In genomic region chr12:65823481-65824313, GRCh38 we compare ENCODE assay signal across 1 cellular context.
TF ChIP-seq lines count a peak whose summit lies in the region.

No MANE protein-coding gene starts in this region.

TF ChIP-seq in HEK293, 187 proteins besides CTCF, POLR2A, EP300 and RAD21 (continued from another document and continues in another):
- TF ChIP-seq MZF1 (tag by site-specific recombination; IDR thresholded peaks at IDR 0.05; ENCODE audit: borderline replicate concordance) (no peak), ZNF239 (tag by site-specific recombination; IDR thresholded peaks at IDR 0.05) (no peak), ZBTB7A (tag by site-specific recombination; IDR thresholded peaks at IDR 0.05; ENCODE audit: low read depth) (no peak), ZNF157 (tag by site-specific recombination; IDR thresholded peaks at IDR 0.05) (no peak), IKZF3 (tag by site-specific recombination; IDR thresholded peaks at IDR 0.05) (no peak), ZBTB20 (tag by site-specific recombination; IDR thresholded peaks at IDR 0.05) (peak; percentile 95), ZNF37A (tag by site-specific recombination; IDR thresholded peaks at IDR 0.05) (no peak), ZNF292 (tag by site-specific recombination; IDR thresholded peaks at IDR 0.05; ENCODE audit: borderline replicate concordance, low read depth) (no peak), ZBTB1 (tag by site-specific recombination; IDR thresholded peaks at IDR 0.05) (no peak), ZNF214 (tag by site-specific recombination; IDR thresholded peaks at IDR 0.05; ENCODE audit: borderline replicate concordance) (no peak), SP7 (tag by site-specific recombination; IDR thresholded peaks at IDR 0.05) (no peak), ZNF830 (tag by site-specific recombination; IDR thresholded peaks at IDR 0.05; ENCODE audit: low read depth) (no peak), ZNF169 (tag by site-specific recombination; IDR thresholded peaks at IDR 0.05) (no peak), ZNF585B (tag by site-specific recombination; IDR thresholded peaks at IDR 0.05) (no peak; the same call in 1 of the 2 replicates), ZNF394 (tag by site-specific recombination; IDR thresholded peaks at IDR 0.05; ENCODE audit: borderline replicate concordance) (peak; percentile 6), ZSCAN5A (tag by site-specific recombination; IDR thresholded peaks at IDR 0.05) (0 out of 2 replicates have a peak, but pooled peaks have one; percentile 18), ZNF704 (tag by site-specific recombination; IDR thresholded peaks at IDR 0.05) (no peak), ZNF155 (tag by site-specific recombination; IDR thresholded peaks at IDR 0.05) (no peak), ZNF184 (tag by site-specific recombination; IDR thresholded peaks at IDR 0.05) (no peak), ZNF660 (tag by site-specific recombination; IDR thresholded peaks at IDR 0.05) (peak; percentile 71; the same call in 1 of the 2 replicates), KLF10 (tag by site-specific recombination; IDR thresholded peaks at IDR 0.05) (peak; percentile 28; the same call in 1 of the 2 replicates), ZNF132 (tag by site-specific recombination; IDR thresholded peaks at IDR 0.05; ENCODE audit: borderline replicate concordance) (no peak), GLIS2 (tag by site-specific recombination; IDR thresholded peaks at IDR 0.05) (no peak), ZNF621 (tag by site-specific recombination; IDR thresholded peaks at IDR 0.05) (no peak), TSHZ1 (tag by site-specific recombination; IDR thresholded peaks at IDR 0.05; ENCODE audit: borderline replicate concordance) (no peak), ZNF24 (tag by site-specific recombination; IDR thresholded peaks at IDR 0.05) (no peak), SCRT1 (tag by site-specific recombination; IDR thresholded peaks at IDR 0.05; ENCODE audit: borderline replicate concordance) (no peak), ZNF843 (tag by site-specific recombination; IDR thresholded peaks at IDR 0.05) (peak; percentile 35; the same call in 1 of the 2 replicates), ZNF501 (tag by site-specific recombination; IDR thresholded peaks at IDR 0.05) (peak; percentile 55; the same call in 1 of the 2 replicates), ZNF221 (tag by site-specific recombination; IDR thresholded peaks at IDR 0.05; ENCODE audit: borderline replicate concordance) (no peak), ZNF530 (tag by site-specific recombination; IDR thresholded peaks at IDR 0.05; ENCODE audit: low read depth) (no peak), TCF7L2 (IDR thresholded peaks at IDR 0.05; ENCODE audit: borderline replicate concordance, low read depth, low read length) (no peak), ZNF555 (tag by site-specific recombination; conservative IDR thresholded peaks at IDR 0.05) (no peak), PRDM1 (tag by site-specific recombination; IDR thresholded peaks at IDR 0.05) (peak; percentile 36; the same call in 1 of the 2 replicates), ZNF202 (tag by site-specific recombination; IDR thresholded peaks at IDR 0.05; ENCODE audit: borderline replicate concordance) (no peak), ZNF580 (tag by site-specific recombination; IDR thresholded peaks at IDR 0.05) (no peak), ZNF785 (tag by site-specific recombination; IDR thresholded peaks at IDR 0.05) (peak; percentile 43; the same call in 1 of the 2 replicates), GLI2 (tag by site-specific recombination; IDR thresholded peaks at IDR 0.05; ENCODE audit: borderline replicate concordance, low read depth) (no peak), ZNF133 (tag by site-specific recombination; IDR thresholded peaks at IDR 0.05) (no peak), ZNF670 (tag by site-specific recombination; IDR thresholded peaks at IDR 0.05; ENCODE audit: low read depth) (no peak)
- TF ChIP-seq, protein P1, sequence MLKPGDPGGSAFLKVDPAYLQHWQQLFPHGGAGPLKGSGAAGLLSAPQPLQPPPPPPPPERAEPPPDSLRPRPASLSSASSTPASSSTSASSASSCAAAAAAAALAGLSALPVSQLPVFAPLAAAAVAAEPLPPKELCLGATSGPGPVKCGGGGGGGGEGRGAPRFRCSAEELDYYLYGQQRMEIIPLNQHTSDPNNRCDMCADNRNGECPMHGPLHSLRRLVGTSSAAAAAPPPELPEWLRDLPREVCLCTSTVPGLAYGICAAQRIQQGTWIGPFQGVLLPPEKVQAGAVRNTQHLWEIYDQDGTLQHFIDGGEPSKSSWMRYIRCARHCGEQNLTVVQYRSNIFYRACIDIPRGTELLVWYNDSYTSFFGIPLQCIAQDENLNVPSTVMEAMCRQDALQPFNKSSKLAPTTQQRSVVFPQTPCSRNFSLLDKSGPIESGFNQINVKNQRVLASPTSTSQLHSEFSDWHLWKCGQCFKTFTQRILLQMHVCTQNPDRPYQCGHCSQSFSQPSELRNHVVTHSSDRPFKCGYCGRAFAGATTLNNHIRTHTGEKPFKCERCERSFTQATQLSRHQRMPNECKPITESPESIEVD (tag by site-specific recombination; IDR thresholded peaks at IDR 0.05): no peak
- TF ChIP-seq, protein P2, sequence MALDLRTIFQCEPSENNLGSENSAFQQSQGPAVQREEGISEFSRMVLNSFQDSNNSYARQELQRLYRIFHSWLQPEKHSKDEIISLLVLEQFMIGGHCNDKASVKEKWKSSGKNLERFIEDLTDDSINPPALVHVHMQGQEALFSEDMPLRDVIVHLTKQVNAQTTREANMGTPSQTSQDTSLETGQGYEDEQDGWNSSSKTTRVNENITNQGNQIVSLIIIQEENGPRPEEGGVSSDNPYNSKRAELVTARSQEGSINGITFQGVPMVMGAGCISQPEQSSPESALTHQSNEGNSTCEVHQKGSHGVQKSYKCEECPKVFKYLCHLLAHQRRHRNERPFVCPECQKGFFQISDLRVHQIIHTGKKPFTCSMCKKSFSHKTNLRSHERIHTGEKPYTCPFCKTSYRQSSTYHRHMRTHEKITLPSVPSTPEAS (tag by site-specific recombination; IDR thresholded peaks at IDR 0.05): peak; percentile 92
- TF ChIP-seq, protein P3, sequence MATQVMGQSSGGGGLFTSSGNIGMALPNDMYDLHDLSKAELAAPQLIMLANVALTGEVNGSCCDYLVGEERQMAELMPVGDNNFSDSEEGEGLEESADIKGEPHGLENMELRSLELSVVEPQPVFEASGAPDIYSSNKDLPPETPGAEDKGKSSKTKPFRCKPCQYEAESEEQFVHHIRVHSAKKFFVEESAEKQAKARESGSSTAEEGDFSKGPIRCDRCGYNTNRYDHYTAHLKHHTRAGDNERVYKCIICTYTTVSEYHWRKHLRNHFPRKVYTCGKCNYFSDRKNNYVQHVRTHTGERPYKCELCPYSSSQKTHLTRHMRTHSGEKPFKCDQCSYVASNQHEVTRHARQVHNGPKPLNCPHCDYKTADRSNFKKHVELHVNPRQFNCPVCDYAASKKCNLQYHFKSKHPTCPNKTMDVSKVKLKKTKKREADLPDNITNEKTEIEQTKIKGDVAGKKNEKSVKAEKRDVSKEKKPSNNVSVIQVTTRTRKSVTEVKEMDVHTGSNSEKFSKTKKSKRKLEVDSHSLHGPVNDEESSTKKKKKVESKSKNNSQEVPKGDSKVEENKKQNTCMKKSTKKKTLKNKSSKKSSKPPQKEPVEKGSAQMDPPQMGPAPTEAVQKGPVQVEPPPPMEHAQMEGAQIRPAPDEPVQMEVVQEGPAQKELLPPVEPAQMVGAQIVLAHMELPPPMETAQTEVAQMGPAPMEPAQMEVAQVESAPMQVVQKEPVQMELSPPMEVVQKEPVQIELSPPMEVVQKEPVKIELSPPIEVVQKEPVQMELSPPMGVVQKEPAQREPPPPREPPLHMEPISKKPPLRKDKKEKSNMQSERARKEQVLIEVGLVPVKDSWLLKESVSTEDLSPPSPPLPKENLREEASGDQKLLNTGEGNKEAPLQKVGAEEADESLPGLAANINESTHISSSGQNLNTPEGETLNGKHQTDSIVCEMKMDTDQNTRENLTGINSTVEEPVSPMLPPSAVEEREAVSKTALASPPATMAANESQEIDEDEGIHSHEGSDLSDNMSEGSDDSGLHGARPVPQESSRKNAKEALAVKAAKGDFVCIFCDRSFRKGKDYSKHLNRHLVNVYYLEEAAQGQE (tag by site-specific recombination; IDR thresholded peaks at IDR 0.05): no peak
- TF ChIP-seq, protein P4, sequence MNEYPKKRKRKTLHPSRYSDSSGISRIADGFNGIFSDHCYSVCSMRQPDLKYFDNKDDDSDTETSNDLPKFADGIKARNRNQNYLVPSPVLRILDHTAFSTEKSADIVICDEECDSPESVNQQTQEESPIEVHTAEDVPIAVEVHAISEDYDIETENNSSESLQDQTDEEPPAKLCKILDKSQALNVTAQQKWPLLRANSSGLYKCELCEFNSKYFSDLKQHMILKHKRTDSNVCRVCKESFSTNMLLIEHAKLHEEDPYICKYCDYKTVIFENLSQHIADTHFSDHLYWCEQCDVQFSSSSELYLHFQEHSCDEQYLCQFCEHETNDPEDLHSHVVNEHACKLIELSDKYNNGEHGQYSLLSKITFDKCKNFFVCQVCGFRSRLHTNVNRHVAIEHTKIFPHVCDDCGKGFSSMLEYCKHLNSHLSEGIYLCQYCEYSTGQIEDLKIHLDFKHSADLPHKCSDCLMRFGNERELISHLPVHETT (tag by site-specific recombination; IDR thresholded peaks at IDR 0.05): no peak
- TF ChIP-seq, protein P5, sequence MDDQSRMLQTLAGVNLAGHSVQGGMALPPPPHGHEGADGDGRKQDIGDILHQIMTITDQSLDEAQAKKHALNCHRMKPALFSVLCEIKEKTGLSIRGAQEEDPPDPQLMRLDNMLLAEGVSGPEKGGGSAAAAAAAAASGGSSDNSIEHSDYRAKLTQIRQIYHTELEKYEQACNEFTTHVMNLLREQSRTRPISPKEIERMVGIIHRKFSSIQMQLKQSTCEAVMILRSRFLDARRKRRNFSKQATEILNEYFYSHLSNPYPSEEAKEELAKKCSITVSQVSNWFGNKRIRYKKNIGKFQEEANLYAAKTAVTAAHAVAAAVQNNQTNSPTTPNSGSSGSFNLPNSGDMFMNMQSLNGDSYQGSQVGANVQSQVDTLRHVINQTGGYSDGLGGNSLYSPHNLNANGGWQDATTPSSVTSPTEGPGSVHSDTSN (CRISPR knock-in tag; IDR thresholded peaks at IDR 0.05): 0 out of 2 replicates have a peak, but pooled peaks have one; percentile 15
- TF ChIP-seq, protein P6, sequence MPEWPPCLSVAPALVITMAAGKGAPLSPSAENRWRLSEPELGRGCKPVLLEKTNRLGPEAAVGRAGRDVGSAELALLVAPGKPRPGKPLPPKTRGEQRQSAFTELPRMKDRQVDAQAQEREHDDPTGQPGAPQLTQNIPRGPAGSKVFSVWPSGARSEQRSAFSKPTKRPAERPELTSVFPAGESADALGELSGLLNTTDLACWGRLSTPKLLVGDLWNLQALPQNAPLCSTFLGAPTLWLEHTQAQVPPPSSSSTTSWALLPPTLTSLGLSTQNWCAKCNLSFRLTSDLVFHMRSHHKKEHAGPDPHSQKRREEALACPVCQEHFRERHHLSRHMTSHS (tag by site-specific recombination; IDR thresholded peaks at IDR 0.05): no peak
- TF ChIP-seq, protein P7, sequence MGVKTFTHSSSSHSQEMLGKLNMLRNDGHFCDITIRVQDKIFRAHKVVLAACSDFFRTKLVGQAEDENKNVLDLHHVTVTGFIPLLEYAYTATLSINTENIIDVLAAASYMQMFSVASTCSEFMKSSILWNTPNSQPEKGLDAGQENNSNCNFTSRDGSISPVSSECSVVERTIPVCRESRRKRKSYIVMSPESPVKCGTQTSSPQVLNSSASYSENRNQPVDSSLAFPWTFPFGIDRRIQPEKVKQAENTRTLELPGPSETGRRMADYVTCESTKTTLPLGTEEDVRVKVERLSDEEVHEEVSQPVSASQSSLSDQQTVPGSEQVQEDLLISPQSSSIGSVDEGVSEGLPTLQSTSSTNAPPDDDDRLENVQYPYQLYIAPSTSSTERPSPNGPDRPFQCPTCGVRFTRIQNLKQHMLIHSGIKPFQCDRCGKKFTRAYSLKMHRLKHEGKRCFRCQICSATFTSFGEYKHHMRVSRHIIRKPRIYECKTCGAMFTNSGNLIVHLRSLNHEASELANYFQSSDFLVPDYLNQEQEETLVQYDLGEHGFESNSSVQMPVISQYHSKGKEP (tag by site-specific recombination; IDR thresholded peaks at IDR 0.05): 0 out of 2 replicates have a peak, but pooled peaks have one; percentile 24
